Comparison of ENCODE assay signal across 10 cellular contexts in the genomic region with DNA sequence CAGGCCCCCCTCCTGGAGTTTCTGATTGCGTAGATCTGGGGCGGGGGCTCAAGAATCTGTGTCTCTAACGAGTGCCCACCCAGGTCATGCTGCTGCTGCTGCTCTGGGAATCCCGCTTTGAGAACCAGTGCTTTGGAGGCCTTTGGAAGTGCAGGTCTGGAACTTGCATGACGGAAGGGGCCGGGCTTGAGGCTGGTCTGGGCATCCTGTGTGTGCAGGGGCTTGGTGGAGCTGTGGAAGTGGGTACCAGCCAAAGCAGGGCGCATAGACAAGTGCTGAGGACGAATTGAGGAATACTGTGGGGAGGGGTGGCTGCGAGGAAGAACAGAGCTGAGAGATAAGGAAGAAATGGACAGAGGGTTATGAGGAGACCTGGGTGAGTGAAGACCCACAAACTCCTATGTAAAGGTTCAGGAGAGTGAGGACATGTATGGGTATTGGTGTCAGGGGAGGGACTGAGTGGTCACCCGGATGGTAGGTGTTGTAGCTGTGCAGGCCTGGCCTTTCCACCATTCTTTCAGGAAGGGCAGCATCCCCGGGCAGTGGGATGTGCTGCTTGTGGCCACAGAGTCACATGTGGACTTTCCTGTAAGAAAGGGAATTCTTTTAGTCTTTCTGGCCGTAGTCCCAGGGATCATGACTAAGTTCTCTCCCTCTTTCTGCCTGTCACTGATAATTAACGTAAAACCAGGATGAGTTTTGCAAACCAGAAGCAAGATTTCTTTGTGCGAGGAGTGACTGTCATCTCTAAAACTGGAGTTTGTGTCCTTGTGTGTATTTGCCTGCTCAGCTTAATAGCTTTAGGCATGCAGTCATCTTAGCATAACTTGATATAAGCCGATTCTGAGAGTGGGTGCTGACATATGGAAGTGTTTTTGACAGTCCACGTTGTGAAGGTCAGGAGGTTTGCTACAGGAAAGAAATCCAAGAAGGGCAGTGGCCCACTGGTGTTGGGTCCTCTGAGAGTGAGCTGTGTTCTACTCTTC. TPM values are rescaled to one million over a fixed set of nuclear protein-coding genes. Genes with fewer than 3 reads are reported as not detected.
A peak's percentile ranks its signal among the peaks of the same experiment; 100 is the strongest.
DNase-seq lines count a peak whose midpoint lies in the region; ATAC-seq, FAIRE-seq and TF ChIP-seq lines count a peak whose summit lies in the region.
"Had no signal": no experiment of that assay in that cellular context is flagged by ENCODE, and none has a peak within 500 bp of the region (broad histone marks: within the 10 kb centered on the region; RNA-seq: fewer than 3 reads in every experiment).

No MANE protein-coding gene starts in this region.

- TF ChIP-seq POLR2A in Peyer's patch (IDR thresholded peaks at IDR 0.05) (no peak), GM12891 (IDR thresholded peaks at IDR 0.05; ENCODE audit: low read depth, low read length) (no peak)

- H3K4me1 ChIP-seq in Peyer's patch: peaks cover 0 to 30% (median 0%) of the 10 kb centered on the region in 4 donors
- H3K4me1 ChIP-seq: BE2C had no signal

- CTCF ChIA-PET in AG04450 (lab: Charles Lee): interaction anchor here (0.5 to 2.0 kb wide), 6 partner anchors 19 to 94 kb away, joined by 3 to 6 read pairs (median 3); no protein-coding TSS in a partner anchor

- no peak overlapping the region for H3K4me3 ChIP-seq in AG04450 (ENCODE audit: low read depth, low read length)
- no peak overlapping the region for H3K4me3 ChIP-seq in Peyer's patch

- TF ChIP-seq CTCF in AG04450 (IDR thresholded peaks at IDR 0.05; ENCODE audit: low read depth, low read length) (no peak), Peyer's patch (IDR thresholded peaks at IDR 0.05) (no peak)

- no peaks in the 10 kb centered on the region for H3K27me3 ChIP-seq in AG04450 (ENCODE audit: control insufficient read depth, insufficient read depth, low read length)
- no peaks in the 10 kb centered on the region for H3K27me3 ChIP-seq in Peyer's patch
- H3K27me3 ChIP-seq: BE2C had no signal

- H3K27ac ChIP-seq in AG04450 (ENCODE audit: low read depth, low read length) (peak overlapping the region; percentile 74), Peyer's patch (peak overlapping the region in 3 of 4 donors; percentile 68 to 91 (median 86))

- peak; percentile 56 for ATAC-seq in esophagus mucosa
- no peak for ATAC-seq in activated CD4-positive, CD25-positive, alpha-beta regulatory T cell treated with anti-CD3 and anti-CD28 coated beads, Interleukin-2, amount 50 U/mL, for 24 hours

- FAIRE-seq in GM12891 (lab: Jason Lieb, UNC): no peak

- DNase-seq in AG04450 (ENCODE audit: low read depth, low spot score): no peak
- DNase-seq in Peyer's patch: peak in 1 of 3 donors; percentile 41
- DNase-seq in myocyte (ENCODE audit: low read depth): peak; percentile 61
- DNase-seq in DMS 273 (lab: John Stamatoyannopoulos, UW; ENCODE audit: unreplicated experiment): no peak
- no peak for DNase-seq in stimulated activated CD4-positive, alpha-beta T cell treated with anti-CD3 and anti-CD28 coated beads, Interleukin-4, amount 100 ng/mL, for 1 hour
- no peak for DNase-seq in GM12891 (ENCODE audit: insufficient read length, low spot score)
- DNase-seq: BE2C, NCI-H146 had no signal

- H3K9me3 ChIP-seq in AG04450 (ENCODE audit: control insufficient read depth, insufficient read depth, low read length): no peaks in the 10 kb centered on the region
- no peaks in the 10 kb centered on the region for H3K9me3 ChIP-seq in Peyer's patch
- H3K9me3 ChIP-seq: BE2C had no signal

- POLR2A ChIA-PET in AG04450 (lab: Yijun Ruan, JAX): interaction anchor here (1.5 kb wide), 2 partner anchors 9 to 32 kb away, joined by 4 to 15 read pairs; no protein-coding TSS in a partner anchor

- peaks cover 0 to 5% (median 0%) of the 10 kb centered on the region in 3 donors for H3K36me3 ChIP-seq in Peyer's patch
- H3K36me3 ChIP-seq: BE2C had no signal

TF ChIP-seq in GM12891, 5 proteins besides CTCF, POLR2A, EP300 and RAD21:
- TF ChIP-seq SPI1 (IDR thresholded peaks at IDR 0.05; ENCODE audit: low read depth, low read length) (no peak), POU2F2 (IDR thresholded peaks at IDR 0.05; ENCODE audit: low read depth, low read length) (no peak), PAX5 (IDR thresholded peaks at IDR 0.05; ENCODE audit: insufficient read depth, low read length, severe bottlenecking) (no peak)

RNA-seq across cellular contexts. Expression of gene TJP2, which starts 43.3 kb away (rescaled TPM):
- 43.3 and 50.0 TPM in 2 replicates for polyA plus RNA-seq in AG04450 (2011; rRNA removed)
- polyA minus RNA-seq in AG04450 (2011; rRNA and poly(A)+ RNA removed): 43.0 and 43.7 TPM in 2 replicates
- total RNA-seq in Peyer's patch (100 to 1,000 TPM; 102 to 405 (median 263) TPM), esophagus mucosa (113 TPM), myocyte (12.2 and 13.5 TPM in 2 replicates)
- polyA plus RNA-seq in myocyte (2012): 2.5 TPM
- polyA plus RNA-seq in GM12891 (2012; ENCODE audit: low read depth, missing spikeins): 15.1 TPM
